25 cellular contexts compared by ENCODE assay signal in genomic region chr3:141071681-141072260, GRCh38. TPM values are rescaled to one million over a fixed set of nuclear protein-coding genes. Genes with fewer than 3 reads are reported as not detected.
A peak's percentile ranks its signal among the peaks of the same experiment; 100 is the strongest.
DNase-seq lines count a peak whose midpoint lies in the region; FAIRE-seq and TF ChIP-seq lines count a peak whose summit lies in the region.
"Had no signal": no experiment of that assay in that cellular context is flagged by ENCODE, and none has a peak within 500 bp of the region (broad histone marks: within the 10 kb centered on the region; RNA-seq: fewer than 3 reads in every experiment).

No MANE protein-coding gene starts in this region.

- H3K4me3 Mint-ChIP-seq in brain, result no peak overlapping the region
- H3K4me3 Mint-ChIP-seq in neural progenitor cell, result no peak overlapping the region
- H3K4me3 Mint-ChIP-seq: activated CD8-positive, alpha-beta T cell treated with anti-CD3 and anti-CD28 coated beads, Interleukin-2, amount 10 ng/mL, durations not matched to agents 7 days and 5 days; CD8-positive, alpha-beta T cell; memory B cell; naive thymus-derived CD4-positive, alpha-beta T cell had no signal

- peaks cover 10% of the 10 kb centered on the region for H3K36me3 Mint-ChIP-seq in brain
- peaks cover 25% of the 10 kb centered on the region for H3K36me3 Mint-ChIP-seq in neural progenitor cell
- H3K36me3 Mint-ChIP-seq: CD8-positive, alpha-beta T cell; memory B cell; naive thymus-derived CD4-positive, alpha-beta T cell had no signal

- H3K4me3 ChIP-seq in neural progenitor cell, result no peak overlapping the region
- H3K4me3 ChIP-seq: coronary artery, psoas muscle, vagina had no signal

- H3K27me3 ChIP-seq in neural progenitor cell, result peaks cover 85% of the 10 kb centered on the region
- H3K27me3 ChIP-seq: vagina had no signal

- H3K27me3 Mint-ChIP-seq in brain (no peaks in the 10 kb centered on the region), neural progenitor cell (ENCODE audit: insufficient read depth, low read depth) (peaks cover 6% of the 10 kb centered on the region)

- H3K9me3 Mint-ChIP-seq in brain, result no peaks in the 10 kb centered on the region
- no peaks in the 10 kb centered on the region for H3K9me3 Mint-ChIP-seq in neural progenitor cell
- H3K9me3 Mint-ChIP-seq: CD8-positive, alpha-beta T cell; memory B cell had no signal

- no peak overlapping the region for H3K27ac ChIP-seq in neural progenitor cell
- H3K27ac ChIP-seq: coronary artery, psoas muscle, vagina had no signal

- peak; percentile 6 for DNase-seq in COLO668 (lab: John Stamatoyannopoulos, UW; ENCODE audit: unreplicated experiment)
- no peak for DNase-seq in HTR-8/SVneo (ENCODE audit: insufficient read length, low spot score)
- DNase-seq in neural progenitor cell (ENCODE audit: low spot score), result no peak
- DNase-seq in HUDEP-2 (lab: John Stamatoyannopoulos, UW; ENCODE audit: unreplicated experiment in 76 of 76), result no peak
- DNase-seq in hypothalamus (lab: John Stamatoyannopoulos, UW), result no peak
- DNase-seq in NCI-H187 (lab: John Stamatoyannopoulos, UW), result no peak
- DNase-seq: activated CD4-positive, CD25-positive, alpha-beta regulatory T cell treated with anti-CD3 and anti-CD28 coated beads, Interleukin-2, amount 50 U/mL, for 72 hours; activated CD8-positive, alpha-beta T cell treated with anti-CD3 and anti-CD28 coated beads, Interleukin-2, amount 10 ng/mL, durations not matched to agents 7 days and 5 days; activated gamma-delta T cell; CD8-positive, alpha-beta T cell; DMS53; Karpas-422; naive thymus-derived CD4-positive, alpha-beta T cell; NCI-H2081; NCI-H446 treated with DMSO at 0.1 percent for 48 hours; psoas muscle; stimulated activated CD4-positive, alpha-beta T cell treated with anti-CD3 and anti-CD28 coated beads, Interleukin-1b, Interleukin-23, amount 100 ng/mL, for 48 hours had no signal

- H3K9me3 ChIP-seq in neural progenitor cell (ENCODE audit: low read depth), result no peaks in the 10 kb centered on the region
- H3K9me3 ChIP-seq: psoas muscle, vagina had no signal

- H3K36me3 ChIP-seq in neural progenitor cell, result no peaks in the 10 kb centered on the region
- H3K36me3 ChIP-seq: vagina had no signal

- peaks cover 59% of the 10 kb centered on the region for H3K4me1 ChIP-seq in neural progenitor cell

- H2AFZ ChIP-seq in neural progenitor cell (replicated peaks), result no peak overlapping the region

- H3K9ac ChIP-seq in neural progenitor cell, result no peak overlapping the region

- H3K4me1 Mint-ChIP-seq in brain (peaks cover 78% of the 10 kb centered on the region), neural progenitor cell (peaks cover 76% of the 10 kb centered on the region)

- H3K4me2 ChIP-seq in neural progenitor cell, result peak overlapping the region; percentile 44

- H3K27ac Mint-ChIP-seq in brain (peak overlapping the region in 4 of 5 experiments; percentile 16 to 56 (median 39)), neural progenitor cell (peak overlapping the region; percentile 3)
- H3K27ac Mint-ChIP-seq: activated CD8-positive, alpha-beta T cell treated with anti-CD3 and anti-CD28 coated beads, Interleukin-2, amount 10 ng/mL, durations not matched to agents 7 days and 5 days; CD8-positive, alpha-beta T cell; memory B cell; naive thymus-derived CD4-positive, alpha-beta T cell had no signal

- no peak for TF ChIP-seq CTCF in brain (conservative IDR thresholded peaks at IDR 0.05)
- no peak for TF ChIP-seq CTCF in neural progenitor cell (IDR thresholded peaks at IDR 0.05)

- no peaks in the 10 kb centered on the region for H3K79me2 ChIP-seq in neural progenitor cell (ENCODE audit: low read depth)

- FAIRE-seq in HTR-8/SVneo (lab: Jason Lieb, UNC), result peak; percentile 36
- FAIRE-seq: endometrium had no signal

- H4K20me1 ChIP-seq in neural progenitor cell (ENCODE audit: low read depth), result peaks cover 66% of the 10 kb centered on the region

- peaks cover 53% of the 10 kb centered on the region for H3F3A ChIP-seq in neural progenitor cell (ENCODE audit: low read depth)

RNA-seq across cellular contexts. Expression of gene SPSB4, which starts 20.6 kb away (rescaled TPM):
- polyA plus RNA-seq in brain (ENCODE audit: insufficient read depth, low read depth, low replicate concordance), result 5.4 TPM
- total RNA-seq in neural progenitor cell (ENCODE audit: low replicate concordance), result 4.9 and 10.7 TPM in 2 replicates
- total RNA-seq: activated CD8-positive, alpha-beta T cell treated with anti-CD3 and anti-CD28 coated beads, Interleukin-2, amount 10 ng/mL, durations not matched to agents 7 days and 5 days; CD8-positive, alpha-beta T cell; fibroblast of lung; glomerular endothelial cell; naive thymus-derived CD4-positive, alpha-beta T cell; RPMI7951 had no signal
- polyA plus RNA-seq: fibroblast of lung; naive thymus-derived CD4-positive, alpha-beta T cell had no signal
